ENCODE assay signal across 21 cellular contexts in the genomic region with DNA sequence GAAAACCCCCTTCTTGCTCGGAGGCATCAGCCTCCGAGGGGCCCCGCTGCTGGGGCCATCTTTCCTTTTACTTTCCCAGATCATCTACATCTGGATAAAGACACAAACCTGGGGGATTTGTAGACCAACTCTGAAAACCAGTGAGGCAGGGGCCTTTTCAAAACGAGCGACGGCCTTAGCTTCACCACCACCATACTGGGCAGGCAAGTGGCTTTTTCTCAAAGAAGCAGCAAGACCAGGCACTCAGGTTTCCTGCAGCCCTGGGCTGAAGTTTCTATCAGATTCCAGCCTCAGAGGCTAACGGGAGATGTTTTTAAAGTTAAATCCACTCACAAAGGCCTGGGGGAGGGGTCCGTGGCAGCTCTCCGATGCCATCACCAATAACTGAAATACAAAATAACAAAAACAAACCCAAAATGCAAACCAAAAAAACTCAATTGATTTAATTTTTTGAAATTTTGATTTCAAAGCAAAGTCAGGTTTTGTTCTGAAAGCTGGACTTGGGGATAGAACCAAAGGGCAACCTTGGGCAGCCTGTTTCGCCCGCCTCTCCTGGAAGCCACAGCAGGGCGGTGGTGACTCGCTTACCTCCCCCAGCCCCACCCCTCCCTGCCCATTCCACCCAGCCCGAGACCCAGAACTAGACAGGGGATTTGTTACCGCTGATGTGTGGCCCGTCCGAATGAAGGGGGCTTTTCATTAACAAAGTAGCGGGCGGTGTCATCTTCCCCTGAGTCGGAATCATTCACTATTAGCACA. TPM values are rescaled to one million over a fixed set of nuclear protein-coding genes. Genes with fewer than 3 reads are reported as not detected.
A peak's percentile ranks its signal among the peaks of the same experiment; 100 is the strongest.
DNase-seq lines count a peak whose midpoint lies in the region; ATAC-seq, FAIRE-seq and TF ChIP-seq lines count a peak whose summit lies in the region.
"Had no signal": no experiment of that assay in that cellular context is flagged by ENCODE, and none has a peak within 500 bp of the region (broad histone marks: within the 10 kb centered on the region; RNA-seq: fewer than 3 reads in every experiment).

No MANE protein-coding gene starts in this region.

- H2AFZ ChIP-seq in hepatocyte (no peak overlapping the region), HepG2 (ENCODE audit: low read length) (no peak overlapping the region), neuronal stem cell (ENCODE audit: low read length) (peak overlapping the region; percentile 53)
- H2AFZ ChIP-seq: PC-9 had no signal

- peak; percentile 88 for ATAC-seq in HepG2
- ATAC-seq in HG03196 (IDR thresholded peaks at IDR 0.05; ENCODE audit: unreplicated experiment): no peak
- no peak for ATAC-seq in HG03280 (IDR thresholded peaks at IDR 0.05; ENCODE audit: unreplicated experiment)
- no peak for ATAC-seq in GM21528 (IDR thresholded peaks at IDR 0.05; ENCODE audit: low FRiP score, unreplicated experiment)
- ATAC-seq: A549, GM12878 had no signal

- no peak for TF ChIP-seq RAD21 in HepG2 (CRISPR knock-in tag; IDR thresholded peaks at IDR 0.05)

- no peak overlapping the region for H3K23ac ChIP-seq in neuronal stem cell (ENCODE audit: low read depth, low read length, poor library complexity)

- H3K9ac ChIP-seq in HepG2 (ENCODE audit: insufficient read depth, low read depth, low read length) (0 out of 2 replicates have a peak overlapping the region, but pooled peaks have one; percentile 0), neuronal stem cell (ENCODE audit: low read depth, low read length, poor library complexity) (no peak overlapping the region)
- H3K9ac ChIP-seq: KMS-11 had no signal

- in situ Hi-C loops in HepG2 (cut with HindIII; ENCODE audit: extremely low pct_ligation_motif_present, low pct_unique_long_range_greater_than_20kb): no loop called here

- H4K8ac ChIP-seq in neuronal stem cell (ENCODE audit: low read depth, low read length): no peak overlapping the region

- no peak overlapping the region for H2BK15ac ChIP-seq in neuronal stem cell (ENCODE audit: low read length)

- H3K4ac ChIP-seq in neuronal stem cell (ENCODE audit: low read length): no peak overlapping the region

- H3K9me3 ChIP-seq in hepatocyte (ENCODE audit: low read depth) (no peaks in the 10 kb centered on the region), HepG2 (ENCODE audit: low read length) (no peaks in the 10 kb centered on the region), neuronal stem cell (replicated peaks in 1 of 2; ENCODE audit: control insufficient read depth in 2 of 2, insufficient read depth in 1 of 2, low read depth in 1 of 2, low read length in 2 of 2) (peaks cover 0 to 2% of the 10 kb centered on the region in 2 donors)

- CTCF ChIA-PET in HepG2 (lab: Yijun Ruan, JAX; ENCODE audit: low intra/inter-chr PET ratio, low total read pairs): no interaction called here

- no peak for TF ChIP-seq POLR2A in HepG2 (IDR thresholded peaks at IDR 0.05; ENCODE audit: insufficient read depth in 1 of 2, low read depth in 2 of 2, low read length in 2 of 2)

- H3K27me3 ChIP-seq in H7 (ENCODE audit: control insufficient read depth, insufficient read depth, low read length) (no peaks in the 10 kb centered on the region; the same call in 1 of the 2 replicates), hepatocyte (no peaks in the 10 kb centered on the region), HepG2 (ENCODE audit: control insufficient read depth in 1 of 2, insufficient read depth in 2 of 2, low read length in 2 of 2) (no peaks in the 10 kb centered on the region), neuronal stem cell (ENCODE audit: control insufficient read depth in 3 of 3, insufficient read depth in 3 of 3, low read depth in 1 of 3, low read length in 3 of 3) (peaks cover 0 to 32% (median 0%) of the 10 kb centered on the region in 3 experiments)

- POLR2A ChIA-PET in HepG2 (lab: Yijun Ruan, JAX): interaction anchor here (0.6 to 1.7 kb wide), 7 partner anchors 12 to 140 kb away, joined by 3 to 11 read pairs (median 5); no protein-coding TSS in a partner anchor

- H2BK5ac ChIP-seq in neuronal stem cell (ENCODE audit: low read length): no peak overlapping the region

- H3K79me2 ChIP-seq in hepatocyte: no peaks in the 10 kb centered on the region
- no peaks in the 10 kb centered on the region for H3K79me2 ChIP-seq in HepG2 (ENCODE audit: insufficient read depth, low read length)

- H3K4me2 ChIP-seq in hepatocyte (peak overlapping the region; percentile 36), HepG2 (ENCODE audit: low read depth, low read length) (peak overlapping the region; percentile 75), neuronal stem cell (ENCODE audit: insufficient read depth, low read length, poor library complexity, severe bottlenecking) (no peak overlapping the region)
- H3K4me2 ChIP-seq: A549, KMS-11, PC-9 had no signal

- DNase-seq in H7: peak; percentile 32
- DNase-seq in hepatocyte (ENCODE audit: low spot score): no peak
- DNase-seq in HepG2 (ENCODE audit: low spot score): peak; percentile 29
- no peak for DNase-seq in neuronal stem cell (ENCODE audit: low spot score)
- no peak for DNase-seq in H4 (ENCODE audit: low spot score)
- DNase-seq: COR-L47, DMS53, NCI-H1105 treated with DMSO at 0.1 percent for 48 hours, NCI-H1930, NCI-H2171 treated with DMSO at 0.1 percent for 48 hours, NCI-H774, PC-9 had no signal

- BruUV-seq in HepG2 (replicated peaks; lab: Mats Ljungman, UMichigan): no TSS peak

- intact Hi-C loops in HepG2 (cut with micrococcal nuclease; ENCODE audit: unreplicated experiment): no loop called here

- H2BK120ac ChIP-seq in neuronal stem cell (ENCODE audit: low read depth, low read length): no peak overlapping the region

- H3K4me3 ChIP-seq in H7 (ENCODE audit: insufficient read depth, low read depth, low read length) (no peak overlapping the region), hepatocyte (no peak overlapping the region), HepG2 (replicated peaks in 1 of 3; ENCODE audit: insufficient read depth in 1 of 3, low read depth in 2 of 3, low read length in 3 of 3) (peak overlapping the region; percentile 42 to 56 (median 48)), neuronal stem cell (ENCODE audit: low read length in 2 of 2) (no peak overlapping the region)
- H3K4me3 ChIP-seq: A549, GM12878, PC-9 had no signal

- no peak overlapping the region for H2BK12ac ChIP-seq in neuronal stem cell (ENCODE audit: low read length)

- H3K36me3 ChIP-seq in H7 (replicated peaks; ENCODE audit: control insufficient read depth, insufficient read depth, low read length): no peaks in the 10 kb centered on the region
- H3K36me3 ChIP-seq in hepatocyte (replicated peaks; ENCODE audit: insufficient read depth, low read depth): no peaks in the 10 kb centered on the region
- no peaks in the 10 kb centered on the region for H3K36me3 ChIP-seq in HepG2 (replicated peaks in 1 of 2; ENCODE audit: control insufficient read depth in 1 of 2, insufficient read depth in 2 of 2, low read length in 2 of 2)
- no peaks in the 10 kb centered on the region for H3K36me3 ChIP-seq in neuronal stem cell (replicated peaks in 1 of 2; ENCODE audit: control insufficient read depth in 2 of 2, insufficient read depth in 2 of 2, low read length in 2 of 2)

- TF ChIP-seq CTCF in hepatocyte (IDR thresholded peaks at IDR 0.05; ENCODE audit: poor library complexity): no peak
- TF ChIP-seq CTCF in HepG2 (CRISPR knock-in tag; IDR thresholded peaks at IDR 0.05): peak; percentile 44

- H3K4me1 ChIP-seq in hepatocyte (ENCODE audit: insufficient read depth): no peaks in the 10 kb centered on the region
- H3K4me1 ChIP-seq in HepG2 (ENCODE audit: insufficient read depth, low read length): peaks cover 42% of the 10 kb centered on the region
- H3K4me1 ChIP-seq in neuronal stem cell (ENCODE audit: control insufficient read depth in 2 of 2, insufficient read depth in 1 of 2, low read depth in 1 of 2, low read length in 2 of 2): peaks cover 0 to 10% of the 10 kb centered on the region in 2 donors
- H3K4me1 ChIP-seq: A549 had no signal

- H2AK5ac ChIP-seq in neuronal stem cell (ENCODE audit: low read depth, low read length): no peak overlapping the region

- H3K18ac ChIP-seq in neuronal stem cell (ENCODE audit: low read length): no peak overlapping the region

- H3K27ac ChIP-seq in hepatocyte: no peak overlapping the region
- peak overlapping the region; percentile 49 for H3K27ac ChIP-seq in HepG2 (ENCODE audit: extremely low read length, insufficient read depth, low read length)
- no peak overlapping the region for H3K27ac ChIP-seq in neuronal stem cell (replicated peaks; ENCODE audit: low read length)
- H3K27ac ChIP-seq: A549, KMS-11, PC-9 had no signal

- FAIRE-seq in HepG2 (lab: Jason Lieb, UNC): peak; percentile 57
- FAIRE-seq: A549, GM12878, GM18507 had no signal

- no peaks in the 10 kb centered on the region for H3K79me1 ChIP-seq in neuronal stem cell (ENCODE audit: low read depth, low read length)

- 63% methylated on average over 20 of the region's 20 CpGs for WGBS in hepatocyte (ENCODE audit: low lambda C conversion rate, missing lambda C conversion rate)
- WGBS in HepG2 (ENCODE audit: low lambda C conversion rate): 22% methylated on average over 20 of the region's 20 CpGs
- WGBS in neuronal stem cell (ENCODE audit: extremely low coverage in 2 of 2, insufficient read length in 2 of 2, insufficient replicate concordance in 1 of 2), 2 donors: no CpG with 5 or more reads among the region's 20 CpGs

- no peak overlapping the region for H3K14ac ChIP-seq in neuronal stem cell (ENCODE audit: low read length)

- H3K9me2 ChIP-seq in hepatocyte (replicated peaks; ENCODE audit: insufficient read depth): no peaks in the 10 kb centered on the region

- H4K91ac ChIP-seq in neuronal stem cell (ENCODE audit: low read depth, low read length, poor library complexity): no peak overlapping the region

- H4K20me1 ChIP-seq in hepatocyte (ENCODE audit: insufficient read depth, poor library complexity, severe bottlenecking) (no peaks in the 10 kb centered on the region), HepG2 (ENCODE audit: insufficient read depth, low read length) (no peaks in the 10 kb centered on the region)

- no peak for TF ChIP-seq EP300 in HepG2 (IDR thresholded peaks at IDR 0.05; ENCODE audit: low read depth in 2 of 2, low read length in 2 of 2)
- TF ChIP-seq EP300 in HepG2 (CRISPR knock-in tag; IDR thresholded peaks at IDR 0.05; ENCODE audit: borderline replicate concordance): no peak

RNA-seq across cellular contexts. Expression of gene SALL1, which starts 55.8 kb away (rescaled TPM):
- 33.4 and 38.2 TPM in 2 replicates for total RNA-seq in H7 (2014; rRNA removed; shearing (Covaris generic))
- total RNA-seq in hepatocyte: 4.7 and 5.4 TPM in 2 replicates
- polyA plus RNA-seq in hepatocyte: 2.0 and 2.4 TPM in 2 replicates
- total RNA-seq in HepG2 (2016; rRNA removed; fragmentation: Illumina TruSeq; extraction: Trizol): 12.3 and 18.5 TPM in 2 replicates
- total RNA-seq in HepG2 (2016; cell fraction: cytosol; rRNA removed; fragmentation: Illumina TruSeq; extraction: Trizol; ENCODE audit: low read depth): 3.8 and 4.7 TPM in 2 replicates
- 12.7 and 13.5 TPM in 2 replicates for total RNA-seq in HepG2 (2016; cell fraction: insoluble cytoplasmic fraction; rRNA removed; fragmentation: Illumina TruSeq; extraction: Trizol)
- total RNA-seq in HepG2 (2016; cell fraction: membrane; rRNA removed; fragmentation: Illumina TruSeq; extraction: Trizol): 12.7 and 14.2 TPM in 2 replicates
- total RNA-seq in HepG2 (2016; cell fraction: nucleus; rRNA removed; fragmentation: Illumina TruSeq; extraction: Trizol): 12.5 and 15.2 TPM in 2 replicates
- polyA plus RNA-seq in HepG2 (2011; rRNA removed): 5.9 and 6.6 TPM in 2 replicates
- 3.8 and 4.0 TPM in 2 replicates for polyA plus RNA-seq in HepG2 (2011; cell fraction: cytosol; rRNA removed)
- 7.7 TPM in 2 replicates for polyA plus RNA-seq in HepG2 (2011; cell fraction: nucleus; rRNA removed)
- polyA plus RNA-seq in HepG2 (2012): 6.2 and 6.9 TPM in 2 replicates
- polyA plus RNA-seq in HepG2 (2016; cell fraction: cytosol; fragmentation: Illumina TruSeq; extraction: Trizol; ENCODE audit: low read depth): 2.3 and 3.0 TPM in 2 replicates
- 16.0 and 21.0 TPM in 2 replicates for polyA plus RNA-seq in HepG2 (2016; cell fraction: insoluble cytoplasmic fraction; fragmentation: Illumina TruSeq; extraction: Trizol; ENCODE audit: low read depth)
- polyA plus RNA-seq in HepG2 (2016; cell fraction: membrane; fragmentation: Illumina TruSeq; extraction: Trizol; ENCODE audit: low read depth): 8.5 and 9.6 TPM in 2 replicates
- 30.9 and 34.8 TPM in 2 replicates for polyA plus RNA-seq in HepG2 (2016; cell fraction: nucleus; fragmentation: Illumina TruSeq; extraction: Trizol; ENCODE audit: insufficient read depth, low read depth)
- polyA minus RNA-seq in HepG2 (2011; rRNA and poly(A)+ RNA removed; ENCODE audit: low replicate concordance): 0.02 and 5.6 TPM in 2 replicates
- 3.4 and 4.2 TPM in 2 replicates for polyA minus RNA-seq in HepG2 (2011; cell fraction: cytosol; rRNA and poly(A)+ RNA removed)
- polyA minus RNA-seq in HepG2 (2011; cell fraction: nucleus; rRNA and poly(A)+ RNA removed): 4.0 and 4.2 TPM in 2 replicates
- polyA plus RNA-seq in neuronal stem cell (2013, experiment 1 of 2): 81.5 TPM
- 85.5 TPM for polyA plus RNA-seq in neuronal stem cell (2013, experiment 2 of 2)
- 6.4 and 9.9 TPM in 2 replicates for total RNA-seq in H4 (2014; rRNA removed; shearing (Covaris generic))
- total RNA-seq: MCF 10A, PC-9 had no signal
- polyA plus RNA-seq: CD14-positive monocyte had no signal

Comparison
In these comparisons a context has a peak if more than half of its experiments do, and no peak if none do; other contexts are left out.
1. DNase-seq: peak in H7 (single experiment) and HepG2 (single experiment); none in hepatocyte (single experiment), neuronal stem cell (single experiment) and H4 (single experiment).
2. H3K4me3 ChIP-seq: peak in HepG2 (3 of 3); none in H7 (single experiment), hepatocyte (single experiment) and neuronal stem cell (0 of 2).